Comparison of ENCODE assay signal across 1 cellular context in the genomic region with DNA sequence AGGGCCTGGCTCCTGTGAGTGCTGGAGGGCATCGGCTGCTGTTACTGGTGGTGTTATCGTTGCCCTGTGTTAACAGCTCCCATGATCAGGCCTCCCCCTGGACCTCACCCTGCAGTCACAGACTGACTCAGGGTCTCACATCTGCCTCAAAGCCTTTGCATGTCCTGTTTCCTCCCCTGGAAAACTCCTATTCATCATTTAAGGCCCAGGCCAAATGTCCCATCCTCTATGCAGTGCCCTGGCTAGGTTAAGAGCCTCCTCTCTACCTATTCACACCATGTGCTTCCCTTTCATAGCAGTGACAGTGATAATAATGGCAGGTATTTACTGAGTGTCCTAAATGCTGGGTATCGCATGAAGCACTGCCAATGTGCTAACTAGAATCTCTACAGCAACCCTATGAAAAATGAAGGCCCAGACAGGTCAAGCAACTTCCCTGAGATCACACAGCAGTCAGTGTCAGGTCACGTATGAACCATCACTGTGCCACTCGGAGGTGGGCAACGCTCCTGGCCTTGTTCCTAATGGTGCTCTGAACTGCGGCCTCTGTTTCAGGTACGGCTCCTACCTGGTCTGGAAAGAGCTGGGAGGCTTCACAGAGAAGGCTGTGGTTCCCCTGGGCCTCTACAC.
TF ChIP-seq lines count a peak whose summit lies in the region.

No MANE protein-coding gene starts in this region.

TF ChIP-seq in K562, 482 proteins besides CTCF, POLR2A, EP300 and RAD21:
- peak; percentile 81 for TF ChIP-seq RBM25 (IDR thresholded peaks at IDR 0.05; ENCODE audit: low read depth, low read length, severe bottlenecking)
- TF ChIP-seq, protein P1, sequence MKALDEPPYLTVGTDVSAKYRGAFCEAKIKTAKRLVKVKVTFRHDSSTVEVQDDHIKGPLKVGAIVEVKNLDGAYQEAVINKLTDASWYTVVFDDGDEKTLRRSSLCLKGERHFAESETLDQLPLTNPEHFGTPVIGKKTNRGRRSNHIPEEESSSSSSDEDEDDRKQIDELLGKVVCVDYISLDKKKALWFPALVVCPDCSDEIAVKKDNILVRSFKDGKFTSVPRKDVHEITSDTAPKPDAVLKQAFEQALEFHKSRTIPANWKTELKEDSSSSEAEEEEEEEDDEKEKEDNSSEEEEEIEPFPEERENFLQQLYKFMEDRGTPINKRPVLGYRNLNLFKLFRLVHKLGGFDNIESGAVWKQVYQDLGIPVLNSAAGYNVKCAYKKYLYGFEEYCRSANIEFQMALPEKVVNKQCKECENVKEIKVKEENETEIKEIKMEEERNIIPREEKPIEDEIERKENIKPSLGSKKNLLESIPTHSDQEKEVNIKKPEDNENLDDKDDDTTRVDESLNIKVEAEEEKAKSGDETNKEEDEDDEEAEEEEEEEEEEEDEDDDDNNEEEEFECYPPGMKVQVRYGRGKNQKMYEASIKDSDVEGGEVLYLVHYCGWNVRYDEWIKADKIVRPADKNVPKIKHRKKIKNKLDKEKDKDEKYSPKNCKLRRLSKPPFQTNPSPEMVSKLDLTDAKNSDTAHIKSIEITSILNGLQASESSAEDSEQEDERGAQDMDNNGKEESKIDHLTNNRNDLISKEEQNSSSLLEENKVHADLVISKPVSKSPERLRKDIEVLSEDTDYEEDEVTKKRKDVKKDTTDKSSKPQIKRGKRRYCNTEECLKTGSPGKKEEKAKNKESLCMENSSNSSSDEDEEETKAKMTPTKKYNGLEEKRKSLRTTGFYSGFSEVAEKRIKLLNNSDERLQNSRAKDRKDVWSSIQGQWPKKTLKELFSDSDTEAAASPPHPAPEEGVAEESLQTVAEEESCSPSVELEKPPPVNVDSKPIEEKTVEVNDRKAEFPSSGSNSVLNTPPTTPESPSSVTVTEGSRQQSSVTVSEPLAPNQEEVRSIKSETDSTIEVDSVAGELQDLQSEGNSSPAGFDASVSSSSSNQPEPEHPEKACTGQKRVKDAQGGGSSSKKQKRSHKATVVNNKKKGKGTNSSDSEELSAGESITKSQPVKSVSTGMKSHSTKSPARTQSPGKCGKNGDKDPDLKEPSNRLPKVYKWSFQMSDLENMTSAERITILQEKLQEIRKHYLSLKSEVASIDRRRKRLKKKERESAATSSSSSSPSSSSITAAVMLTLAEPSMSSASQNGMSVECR (CRISPR knock-in tag; IDR thresholded peaks at IDR 0.05) = no peak
- no peak for TF ChIP-seq RAD51 (IDR thresholded peaks at IDR 0.05; ENCODE audit: borderline replicate concordance, low read depth)
- peak; percentile 61 for TF ChIP-seq BCOR (IDR thresholded peaks at IDR 0.05)
- TF ChIP-seq KDM1A (IDR thresholded peaks at IDR 0.05) = 0 out of 4 replicates have a peak, but pooled peaks of 1 of the 2 experiments have one; percentile 17
- peak; percentile 51 for TF ChIP-seq ZFP36 (IDR thresholded peaks at IDR 0.05; ENCODE audit: low read depth, low read length, partially characterized antibody)
TF ChIP-seq in K562: peak in this region for 4.
